In genomic region chr15:49441816-49442215, GRCh38 we compare ENCODE assay signal across 18 cellular contexts. TPM values are rescaled to one million over a fixed set of nuclear protein-coding genes. Genes with fewer than 3 reads are reported as not detected.
DNase-seq lines count a peak whose midpoint lies in the region; ATAC-seq and TF ChIP-seq lines count a peak whose summit lies in the region.
"Had no signal": no experiment of that assay in that cellular context is flagged by ENCODE, and none has a peak within 500 bp of the region (broad histone marks: within the 10 kb centered on the region; RNA-seq: fewer than 3 reads in every experiment).

No MANE protein-coding gene starts in this region.

- H3K23ac ChIP-seq in mesenchymal stem cell (ENCODE audit: low read length in 2 of 2): no peak overlapping the region

- no peak overlapping the region for H2BK5ac ChIP-seq in mesenchymal stem cell (ENCODE audit: low read depth, low read length, poor library complexity, severe bottlenecking)

- 100% methylated on average over 1 of the region's 1 CpG for WGBS in GM23248 (ENCODE audit: low coverage in 1 of 2, low lambda C conversion rate in 2 of 2, missing lambda C conversion rate in 2 of 2), 2 experiments
- no CpG with 5 or more reads among the region's 1 CpG for WGBS in mesenchymal stem cell

- H3K18ac ChIP-seq in mesenchymal stem cell (ENCODE audit: low read depth in 1 of 2, low read length in 2 of 2): no peak overlapping the region

- H3K4ac ChIP-seq in mesenchymal stem cell (ENCODE audit: low read depth in 1 of 2, low read length in 2 of 2): no peak overlapping the region

- H3K4me3 ChIP-seq in GM23248 (no peak overlapping the region), adipocyte (ENCODE audit: low read length) (peak overlapping the region; percentile 37), mesenchymal stem cell (ENCODE audit: insufficient read depth in 1 of 2, low read depth in 1 of 2, low read length in 2 of 2) (peak overlapping the region in 1 of 2 experiments; percentile 84), stomach smooth muscle (ENCODE audit: low read length in 2 of 2) (no peak overlapping the region)
- H3K4me3 ChIP-seq: GM23338 had no signal

- H3K9me3 ChIP-seq in GM23248 (ENCODE audit: low read depth) (no peaks in the 10 kb centered on the region), adipocyte (ENCODE audit: control insufficient read depth, low read length) (no peaks in the 10 kb centered on the region), mesenchymal stem cell (ENCODE audit: control insufficient read depth, low read length) (no peaks in the 10 kb centered on the region), stomach smooth muscle (ENCODE audit: control insufficient read depth in 2 of 2, low read length in 2 of 2) (no peaks in the 10 kb centered on the region)
- H3K9me3 ChIP-seq: BE2C, Caco-2 had no signal

- no peak overlapping the region for H4K8ac ChIP-seq in mesenchymal stem cell (ENCODE audit: low read length)

- H3K27me3 ChIP-seq in GM23248 (replicated peaks; ENCODE audit: insufficient read depth): no peaks in the 10 kb centered on the region
- no peaks in the 10 kb centered on the region for H3K27me3 ChIP-seq in adipocyte (replicated peaks; ENCODE audit: control insufficient read depth, insufficient read depth, low read length)
- no peaks in the 10 kb centered on the region for H3K27me3 ChIP-seq in mesenchymal stem cell (ENCODE audit: control insufficient read depth in 1 of 2, insufficient read depth in 1 of 2, low read length in 2 of 2)
- no peaks in the 10 kb centered on the region for H3K27me3 ChIP-seq in stomach smooth muscle (ENCODE audit: control insufficient read depth in 1 of 2, insufficient read depth in 2 of 2, low read length in 2 of 2)

- peaks cover 16% of the 10 kb centered on the region for H3K4me1 Mint-ChIP-seq in stimulated activated memory B cell treated with anti-CD40 and anti-IgM and Interleukin-4, amounts not matched to agents 10 μg/mL and 1 μg/mL and 100 μg/mL, for 72 hours

- in situ Hi-C loops in GM23248 (cut with MboI): no loop called here
- in situ Hi-C loops in GM13976 (cut with MboI; ENCODE audit: low sequenced_read_pairs, unreplicated experiment): no loop called here

- no peak overlapping the region for H4K91ac ChIP-seq in mesenchymal stem cell (ENCODE audit: low read length)

- no peaks in the 10 kb centered on the region for H3K79me1 ChIP-seq in mesenchymal stem cell (replicated peaks; ENCODE audit: low read length, poor library complexity, severe bottlenecking)

- no peak overlapping the region for H2BK120ac ChIP-seq in mesenchymal stem cell (ENCODE audit: low read depth, low read length)

- H3K36me3 Mint-ChIP-seq in stimulated activated memory B cell treated with anti-CD40 and anti-IgM and Interleukin-4, amounts not matched to agents 10 μg/mL and 1 μg/mL and 100 μg/mL, for 72 hours: no peaks in the 10 kb centered on the region
- H3K36me3 Mint-ChIP-seq: CD4-positive, CD25-positive, alpha-beta regulatory T cell; CD8-positive, alpha-beta memory T cell; IgD-negative memory B cell had no signal

- H3F3A ChIP-seq in GM23248 (ENCODE audit: insufficient read depth): peaks cover 92% of the 10 kb centered on the region

- DNase-seq in GM23248 (no peak), adipocyte (ENCODE audit: low read depth) (no peak), mesenchymal stem cell (no peak), GM13976 (ENCODE audit: low spot score) (no peak), left lobe of liver (ENCODE audit: low spot score) (no peak)
- DNase-seq: ACHN; BE2C; C1 segment of cervical spinal cord; Caco-2; CD4-positive, CD25-positive, alpha-beta regulatory T cell; CD8-positive, alpha-beta memory T cell; HCEC 1CT had no signal

- H3K4me2 ChIP-seq in GM23248 (ENCODE audit: unreplicated experiment) (peak overlapping the region; percentile 49), mesenchymal stem cell (ENCODE audit: low read length, poor library complexity, severe bottlenecking) (no peak overlapping the region)

- no peaks in the 10 kb centered on the region for H3K27me3 Mint-ChIP-seq in stimulated activated memory B cell treated with anti-CD40 and anti-IgM and Interleukin-4, amounts not matched to agents 10 μg/mL and 1 μg/mL and 100 μg/mL, for 72 hours
- H3K27me3 Mint-ChIP-seq: IgD-negative memory B cell had no signal

- no peaks in the 10 kb centered on the region for H3K9me3 Mint-ChIP-seq in stimulated activated memory B cell treated with anti-CD40 and anti-IgM and Interleukin-4, amounts not matched to agents 10 μg/mL and 1 μg/mL and 100 μg/mL, for 72 hours
- H3K9me3 Mint-ChIP-seq: CD4-positive, CD25-positive, alpha-beta regulatory T cell; CD8-positive, alpha-beta memory T cell; GM23338; IgD-negative memory B cell had no signal

- H3K9ac ChIP-seq in GM23248 (no peak overlapping the region), adipocyte (ENCODE audit: low read length) (peak overlapping the region; percentile 19), mesenchymal stem cell (ENCODE audit: low read length) (peak overlapping the region; percentile 100), stomach smooth muscle (ENCODE audit: low read length in 2 of 2) (no peak overlapping the region)

- no peak overlapping the region for H3K4me3 Mint-ChIP-seq in stimulated activated memory B cell treated with anti-CD40 and anti-IgM and Interleukin-4, amounts not matched to agents 10 μg/mL and 1 μg/mL and 100 μg/mL, for 72 hours
- H3K4me3 Mint-ChIP-seq: CD8-positive, alpha-beta memory T cell; GM23338; IgD-negative memory B cell had no signal

- H3K27ac ChIP-seq in GM23248: peak overlapping the region; percentile 59
- H3K27ac ChIP-seq in mesenchymal stem cell (ENCODE audit: low read length, poor library complexity, severe bottlenecking): no peak overlapping the region
- peak overlapping the region; percentile 26 for H3K27ac ChIP-seq in stomach smooth muscle (ENCODE audit: low read length)

- no peak overlapping the region for H2AK5ac ChIP-seq in mesenchymal stem cell (ENCODE audit: low read length, severe bottlenecking)

- no peak overlapping the region for H2BK12ac ChIP-seq in mesenchymal stem cell (ENCODE audit: low read length in 2 of 2)

- H2BK15ac ChIP-seq in mesenchymal stem cell (ENCODE audit: low read depth, poor library complexity, severe bottlenecking): no peak overlapping the region

- H3K14ac ChIP-seq in mesenchymal stem cell (ENCODE audit: low read length in 2 of 2): no peak overlapping the region

- no peak for TF ChIP-seq CTCF in GM13976 (IDR thresholded peaks at IDR 0.05; ENCODE audit: borderline replicate concordance, control extremely low read depth, extremely low read depth, insufficient read depth, missing control alignments)

- H3K9me2 ChIP-seq in GM23248 (ENCODE audit: insufficient read depth): no peaks in the 10 kb centered on the region

- ATAC-seq in stimulated activated memory B cell treated with anti-CD40 and anti-IgM and Interleukin-4, amounts not matched to agents 10 μg/mL and 1 μg/mL and 100 μg/mL, for 72 hours: no peak
- ATAC-seq in HG02678 (IDR thresholded peaks at IDR 0.05; ENCODE audit: unreplicated experiment): no peak
- ATAC-seq in left lobe of liver: no peak
- ATAC-seq: GM23338 had no signal

- H2AFZ ChIP-seq in GM23248: no peak overlapping the region
- no peak overlapping the region for H2AFZ ChIP-seq in mesenchymal stem cell (ENCODE audit: low read depth, low read length)
- H2AFZ ChIP-seq: GM23338 had no signal

- H4K20me1 ChIP-seq in GM23248 (ENCODE audit: insufficient read depth): 0 out of 2 replicates have a peak, but pooled peaks cover 4% of the 10 kb centered on the region

- no peak overlapping the region for H3K27ac Mint-ChIP-seq in stimulated activated memory B cell treated with anti-CD40 and anti-IgM and Interleukin-4, amounts not matched to agents 10 μg/mL and 1 μg/mL and 100 μg/mL, for 72 hours
- H3K27ac Mint-ChIP-seq: CD4-positive, CD25-positive, alpha-beta regulatory T cell; CD8-positive, alpha-beta memory T cell; GM23338; IgD-negative memory B cell had no signal

- H3K36me3 ChIP-seq in GM23248 (ENCODE audit: low read depth) (peaks cover 56% of the 10 kb centered on the region), adipocyte (ENCODE audit: control insufficient read depth, insufficient read depth, low read length, severe bottlenecking) (peaks cover 44% of the 10 kb centered on the region), mesenchymal stem cell (ENCODE audit: control insufficient read depth in 1 of 2, insufficient read depth in 2 of 2, low read depth in 1 of 2, low read length in 2 of 2) (peaks cover 0 to 99% of the 10 kb centered on the region in 2 experiments), stomach smooth muscle (ENCODE audit: control insufficient read depth in 2 of 2, insufficient read depth in 2 of 2, low read length in 2 of 2) (peaks cover 0 to 4% of the 10 kb centered on the region in 2 donors)
- H3K36me3 ChIP-seq: BE2C had no signal

- H3K79me2 ChIP-seq in GM23248 (ENCODE audit: insufficient read depth): peaks cover 100% of the 10 kb centered on the region

- peaks cover 98% of the 10 kb centered on the region for H3K4me1 ChIP-seq in GM23248 (ENCODE audit: insufficient read depth)
- H3K4me1 ChIP-seq in adipocyte (ENCODE audit: control insufficient read depth, insufficient read depth, low read length): peaks cover 97% of the 10 kb centered on the region
- H3K4me1 ChIP-seq in mesenchymal stem cell (ENCODE audit: control insufficient read depth, insufficient read depth, low read depth, low read length): no peaks in the 10 kb centered on the region
- peaks cover 16% of the 10 kb centered on the region for H3K4me1 ChIP-seq in stomach smooth muscle (ENCODE audit: control insufficient read depth, insufficient read depth, low read length)
- H3K4me1 ChIP-seq: BE2C, Caco-2 had no signal

RNA-seq across cellular contexts. Expression of gene FGF7, which starts 18.8 kb away (rescaled TPM):
- 331 and 351 TPM in 2 replicates for total RNA-seq in GM23248 (2014; rRNA removed; shearing (Covaris generic))
- polyA plus RNA-seq in GM23248 (2016; fragmentation: Nextera tagmentation; extraction: Ambion mirVana): 362 and 400 TPM in 2 replicates
- polyA plus RNA-seq in mesenchymal stem cell (2013, experiment 1 of 2): 30.7 TPM
- 30.1 TPM for polyA plus RNA-seq in mesenchymal stem cell (2013, experiment 2 of 2)
- 0.30 TPM for total RNA-seq in left lobe of liver
- total RNA-seq: A172; CD4-positive, CD25-positive, alpha-beta regulatory T cell; CD8-positive, alpha-beta memory T cell had no signal
- polyA plus RNA-seq: CD8-positive, alpha-beta memory T cell; IgD-negative memory B cell had no signal

Comparison
In these comparisons a context has a peak if more than half of its experiments do, and no peak if none do; other contexts are left out.
1. H3K9ac ChIP-seq: peak in adipocyte (single experiment) and mesenchymal stem cell (single experiment); none in GM23248 (single experiment) and stomach smooth muscle (0 of 2).
2. RNA of gene FGF7, which starts 18.8 kb away (total RNA-seq): 331 to 351 TPM in GM23248; 0.30 TPM in left lobe of liver (single experiment); every median in the first group is over 100 times any median in the second.